In genomic region chr16:58345574-58346354, GRCh38 we compare ENCODE assay signal across 15 cellular contexts. TPM values are rescaled to one million over a fixed set of nuclear protein-coding genes. Genes with fewer than 3 reads are reported as not detected.
DNase-seq lines count a peak whose midpoint lies in the region; ATAC-seq, FAIRE-seq and TF ChIP-seq lines count a peak whose summit lies in the region.
"Had no signal": no experiment of that assay in that cellular context is flagged by ENCODE, and none has a peak within 500 bp of the region (broad histone marks: within the 10 kb centered on the region; RNA-seq: fewer than 3 reads in every experiment).

No MANE protein-coding gene starts in this region.

- peak; percentile 64 for TF ChIP-seq CTCF in C4-2B (conservative IDR thresholded peaks at IDR 0.05)

- ATAC-seq in HG03108 (IDR thresholded peaks at IDR 0.05; ENCODE audit: unreplicated experiment) (no peak), left colon (no peak), GM21367 (IDR thresholded peaks at IDR 0.05; ENCODE audit: unreplicated experiment) (no peak)
- ATAC-seq: activated CD4-positive, CD25-positive, alpha-beta regulatory T cell treated with anti-CD3 and anti-CD28 coated beads, Interleukin-2, amount 50 U/mL, for 24 hours had no signal

- intact Hi-C loops in left colon (cut with DNase I, micrococcal nuclease), result no loop called here

- DNase-seq in HT-29 (ENCODE audit: low spot score) (peak; percentile 14), SK-MEL-5 (ENCODE audit: low read depth, low spot score) (peak; percentile 16), urothelium cell line (ENCODE audit: low spot score) (no peak), left colon (no peak)
- DNase-seq: activated effector memory CD4-positive, alpha-beta T cell treated with Interleukin-2 at 50 U/mL for 16 hours; effector CD4-positive, alpha-beta T cell; EL; NCI-H1092; thyroid gland had no signal

- in situ Hi-C loops in SK-MEL-5 (cut with HindIII; ENCODE audit: low pct_unique_long_range_greater_than_20kb, low sequenced_read_pairs), result no loop called here

- FAIRE-seq in islet of Langerhans (lab: Jason Lieb, UNC), result peak; percentile 73
- FAIRE-seq in urothelium cell line (lab: Jason Lieb, UNC), result no peak

- no peak overlapping the region for H3K27ac ChIP-seq in C4-2B
- H3K27ac ChIP-seq: thyroid gland had no signal

RNA-seq across cellular contexts. Expression of gene GINS3, which starts 46.5 kb away (rescaled TPM):
- 9.9 and 11.9 TPM in 2 replicates for total RNA-seq in HT-29 (2014; rRNA removed; shearing (Covaris generic))
- total RNA-seq in SK-MEL-5 (2014; rRNA removed; shearing (Covaris generic)), result 10.4 and 12.8 TPM in 2 replicates
- 13.6 and 14.0 TPM in 2 replicates for polyA plus RNA-seq in SK-MEL-5 (2015; cell fraction: cytosol; rRNA removed)
- 7.6 and 13.6 TPM in 2 replicates for polyA plus RNA-seq in SK-MEL-5 (2015; cell fraction: nucleus; rRNA removed)
- 1 to 10 TPM; 2.8 to 3.3 TPM for total RNA-seq in left colon

RNA-seq across cellular contexts. Expression of gene PRSS54, which starts 50.9 kb away (rescaled TPM):
- not detected in 2 replicates for total RNA-seq in HT-29 (2014; rRNA removed; shearing (Covaris generic))
- not detected in 2 replicates for total RNA-seq in SK-MEL-5 (2014; rRNA removed; shearing (Covaris generic))
- not detected in 2 replicates for polyA plus RNA-seq in SK-MEL-5 (2015; cell fraction: cytosol; rRNA removed)
- not detected in 2 replicates for polyA plus RNA-seq in SK-MEL-5 (2015; cell fraction: nucleus; rRNA removed)
- total RNA-seq in left colon, result not detected
- total RNA-seq: H4, thyroid gland had no signal

Comparison
In these comparisons a context has a peak if more than half of its experiments do, and no peak if none do; other contexts are left out.
1. DNase-seq: peak in HT-29 (single experiment) and SK-MEL-5 (single experiment); none in urothelium cell line (single experiment) and left colon (0 of 2).